Comparison of ENCODE assay signal across 21 cellular contexts in the genomic region with DNA sequence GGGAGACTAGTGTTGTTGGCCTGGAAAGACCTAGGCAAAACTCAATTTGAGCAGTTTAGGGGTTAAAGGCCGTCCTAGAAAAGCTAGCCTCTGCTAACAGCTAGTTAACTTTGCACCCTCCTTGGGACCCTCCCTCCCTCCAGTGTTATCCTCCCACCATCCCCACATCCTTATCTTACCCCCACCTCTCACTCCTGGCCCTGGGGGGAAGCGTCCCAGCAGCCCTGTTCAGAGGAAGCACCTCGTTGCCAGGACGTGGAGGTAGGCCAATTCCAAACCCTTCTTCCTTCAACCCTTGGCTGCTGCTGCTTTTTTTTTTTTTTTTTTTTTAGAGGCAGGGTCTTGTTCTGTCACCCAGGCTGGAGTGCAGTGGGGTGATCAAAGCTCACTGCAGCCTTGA. TPM values are rescaled to one million over a fixed set of nuclear protein-coding genes. Genes with fewer than 3 reads are reported as not detected.
A peak's percentile ranks its signal among the peaks of the same experiment; 100 is the strongest.
DNase-seq lines count a peak whose midpoint lies in the region; ATAC-seq, FAIRE-seq and TF ChIP-seq lines count a peak whose summit lies in the region.
"Had no signal": no experiment of that assay in that cellular context is flagged by ENCODE, and none has a peak within 500 bp of the region (broad histone marks: within the 10 kb centered on the region; RNA-seq: fewer than 3 reads in every experiment).

No MANE protein-coding gene starts in this region.

- peaks cover 12 to 18% (median 14%) of the 10 kb centered on the region in 3 donors for H3K27me3 Mint-ChIP-seq in CD14-positive monocyte (ENCODE audit: low read depth in 3 of 3)
- peaks cover 11% of the 10 kb centered on the region for H3K27me3 Mint-ChIP-seq in stimulated activated memory B cell treated with anti-CD40 and anti-IgM and Interleukin-4, amounts not matched to agents 10 μg/mL and 1 μg/mL and 100 μg/mL, for 72 hours

- H3K9me3 Mint-ChIP-seq in CD14-positive monocyte = peaks cover 0 to 2% (median 0%) of the 10 kb centered on the region in 7 donors
- no peaks in the 10 kb centered on the region for H3K9me3 Mint-ChIP-seq in stimulated activated memory B cell treated with anti-CD40 and anti-IgM and Interleukin-4, amounts not matched to agents 10 μg/mL and 1 μg/mL and 100 μg/mL, for 72 hours
- H3K9me3 Mint-ChIP-seq: IgD-negative memory B cell had no signal

- H3K27me3 ChIP-seq in WERI-Rb-1 (ENCODE audit: insufficient read depth, low read depth, severe bottlenecking) = no peaks in the 10 kb centered on the region

- H3K4me1 Mint-ChIP-seq in CD14-positive monocyte = peaks cover 33% of the 10 kb centered on the region
- H3K4me1 Mint-ChIP-seq in stimulated activated memory B cell treated with anti-CD40 and anti-IgM and Interleukin-4, amounts not matched to agents 10 μg/mL and 1 μg/mL and 100 μg/mL, for 72 hours = peaks cover 68% of the 10 kb centered on the region

- peaks cover 0 to 2% of the 10 kb centered on the region in 2 donors for H3K4me1 ChIP-seq in kidney (ENCODE audit: control insufficient read depth in 1 of 2, insufficient read depth in 1 of 2, low read depth in 1 of 2, low read length in 2 of 2)

- H3K27ac Mint-ChIP-seq in CD14-positive monocyte = no peak overlapping the region
- peak overlapping the region; percentile 20 for H3K27ac Mint-ChIP-seq in stimulated activated memory B cell treated with anti-CD40 and anti-IgM and Interleukin-4, amounts not matched to agents 10 μg/mL and 1 μg/mL and 100 μg/mL, for 72 hours
- H3K27ac Mint-ChIP-seq: CD4-positive, CD25-positive, alpha-beta regulatory T cell had no signal

- ATAC-seq in stimulated activated memory B cell treated with anti-CD40 and anti-IgM and Interleukin-4, amounts not matched to agents 10 μg/mL and 1 μg/mL and 100 μg/mL, for 72 hours = no peak
- no peak for ATAC-seq in HG02970 (IDR thresholded peaks at IDR 0.05; ENCODE audit: low FRiP score, unreplicated experiment)

- H3K4me3 ChIP-seq in kidney (ENCODE audit: low read length in 2 of 2) = no peak overlapping the region
- no peak overlapping the region for H3K4me3 ChIP-seq in WERI-Rb-1 (ENCODE audit: low read depth, low read length)

- intact Hi-C loops in CD14-positive monocyte (cut with micrococcal nuclease) = loop anchor here in 1 of 2 donors (5.0 kb wide), 1 partner anchor 44 kb away; no protein-coding TSS in a partner anchor
- intact Hi-C loops in kidney (cut with DNase I) = no loop called here

- FAIRE-seq in kidney (lab: Jason Lieb, UNC) = no peak
- FAIRE-seq: G401.6 had no signal

- no peak overlapping the region for H3K4me3 Mint-ChIP-seq in CD14-positive monocyte
- H3K4me3 Mint-ChIP-seq in stimulated activated memory B cell treated with anti-CD40 and anti-IgM and Interleukin-4, amounts not matched to agents 10 μg/mL and 1 μg/mL and 100 μg/mL, for 72 hours = no peak overlapping the region
- H3K4me3 Mint-ChIP-seq: CD4-positive, CD25-positive, alpha-beta regulatory T cell; IgD-negative memory B cell had no signal

- no peaks in the 10 kb centered on the region for H3K9me3 ChIP-seq in KOPT-K1 (ENCODE audit: insufficient read depth, low read length, poor library complexity, severe bottlenecking)
- no peaks in the 10 kb centered on the region for H3K9me3 ChIP-seq in kidney (ENCODE audit: control insufficient read depth in 1 of 2, low read length in 2 of 2)
- no peaks in the 10 kb centered on the region for H3K9me3 ChIP-seq in WERI-Rb-1 (ENCODE audit: severe bottlenecking)

- H3K9ac ChIP-seq in kidney (ENCODE audit: low read length in 2 of 2) = no peak overlapping the region

- DNase-seq in CD14-positive monocyte (ENCODE audit: low spot score) (peak; percentile 5), kidney (peak; percentile 45), HK-2 (ENCODE audit: unreplicated experiment) (no peak), WERI-Rb-1 (no peak)
- DNase-seq: 8988T; CD4-positive, CD25-positive, alpha-beta regulatory T cell; GOT3; Kasumi-1; NCI-H1092 treated with DMSO at 0.1 percent for 48 hours; NCI-H1436; NCI-H1930; NCI-H446 treated with DMSO at 0.1 percent for 48 hours; NCI-H526; NCI-H82; NK-92 treated with Interleukin-12 subunit alpha and Interleukin-12 subunit beta, amount 100 ng/mL, for 24 hours; SHP77 treated with DMSO at 0.1 percent for 48 hours had no signal

- H3K36me3 ChIP-seq in KOPT-K1 (ENCODE audit: insufficient read depth, low read length) (no peaks in the 10 kb centered on the region), kidney (ENCODE audit: control insufficient read depth in 1 of 2, insufficient read depth in 2 of 2, low read length in 2 of 2) (no peaks in the 10 kb centered on the region), WERI-Rb-1 (no peaks in the 10 kb centered on the region)

- H3K27ac ChIP-seq in KOPT-K1 (ENCODE audit: low read depth, low read length, poor library complexity, severe bottlenecking) = peak overlapping the region; percentile 76
- H3K27ac ChIP-seq in kidney (ENCODE audit: low read depth in 2 of 2, low read length in 2 of 2) = no peak overlapping the region
- H3K27ac ChIP-seq in WERI-Rb-1 = no peak overlapping the region

- H3K36me3 Mint-ChIP-seq in CD14-positive monocyte = peaks cover 0 to 4% of the 10 kb centered on the region in 2 donors
- no peaks in the 10 kb centered on the region for H3K36me3 Mint-ChIP-seq in stimulated activated memory B cell treated with anti-CD40 and anti-IgM and Interleukin-4, amounts not matched to agents 10 μg/mL and 1 μg/mL and 100 μg/mL, for 72 hours
- H3K36me3 Mint-ChIP-seq: CD4-positive, CD25-positive, alpha-beta regulatory T cell; IgD-negative memory B cell had no signal

- TF ChIP-seq CTCF in CD14-positive monocyte (IDR thresholded peaks at IDR 0.05) = no peak
- no peak for TF ChIP-seq CTCF in kidney (IDR thresholded peaks at IDR 0.05; ENCODE audit: borderline replicate concordance, extremely low read depth, insufficient read depth)
- TF ChIP-seq CTCF in WERI-Rb-1 (IDR thresholded peaks at IDR 0.05; ENCODE audit: low read depth, low read length) = no peak

RNA-seq across cellular contexts. Expression of a gene that starts 56.1 kb away (rescaled TPM):
- polyA plus RNA-seq in CD14-positive monocyte (10 to 100 TPM; 47.2 to 55.0 TPM), kidney (ENCODE audit: insufficient read depth, low read depth, low replicate concordance) (13.3 TPM)
- 57.2 TPM for total RNA-seq in kidney

RNA-seq across cellular contexts. Expression of a gene that starts 59.8 kb away (rescaled TPM):
- polyA plus RNA-seq in CD14-positive monocyte (1 to 10 TPM; 1.4 to 3.8 TPM), kidney (ENCODE audit: insufficient read depth, low read depth, low replicate concordance) (7.6 TPM)
- total RNA-seq in kidney = 24.5 TPM

Comparison
In these comparisons a context has a peak if more than half of its experiments do, and no peak if none do; other contexts are left out.
1. DNase-seq: peak in CD14-positive monocyte (single experiment) and kidney (single experiment); none in HK-2 (single experiment) and WERI-Rb-1 (single experiment).